Comparison of ENCODE assay signal across 1 cellular context in genomic region chr1:117612517-117613248, GRCh38.
TF ChIP-seq lines count a peak whose summit lies in the region.

No MANE protein-coding gene starts in this region.

TF ChIP-seq in WTC11, 78 proteins besides CTCF, POLR2A, EP300 and RAD21 (continued from another document):
- TF ChIP-seq MYBL2 (CRISPR knock-in tag; IDR thresholded peaks at IDR 0.05) (no peak), TCF7 (CRISPR knock-in tag; IDR thresholded peaks at IDR 0.05; ENCODE audit: low read depth) (no peak), HMGA2 (CRISPR knock-in tag; IDR thresholded peaks at IDR 0.05) (no peak)
